ENCODE assay signal across 2 cellular contexts in the genomic region with DNA sequence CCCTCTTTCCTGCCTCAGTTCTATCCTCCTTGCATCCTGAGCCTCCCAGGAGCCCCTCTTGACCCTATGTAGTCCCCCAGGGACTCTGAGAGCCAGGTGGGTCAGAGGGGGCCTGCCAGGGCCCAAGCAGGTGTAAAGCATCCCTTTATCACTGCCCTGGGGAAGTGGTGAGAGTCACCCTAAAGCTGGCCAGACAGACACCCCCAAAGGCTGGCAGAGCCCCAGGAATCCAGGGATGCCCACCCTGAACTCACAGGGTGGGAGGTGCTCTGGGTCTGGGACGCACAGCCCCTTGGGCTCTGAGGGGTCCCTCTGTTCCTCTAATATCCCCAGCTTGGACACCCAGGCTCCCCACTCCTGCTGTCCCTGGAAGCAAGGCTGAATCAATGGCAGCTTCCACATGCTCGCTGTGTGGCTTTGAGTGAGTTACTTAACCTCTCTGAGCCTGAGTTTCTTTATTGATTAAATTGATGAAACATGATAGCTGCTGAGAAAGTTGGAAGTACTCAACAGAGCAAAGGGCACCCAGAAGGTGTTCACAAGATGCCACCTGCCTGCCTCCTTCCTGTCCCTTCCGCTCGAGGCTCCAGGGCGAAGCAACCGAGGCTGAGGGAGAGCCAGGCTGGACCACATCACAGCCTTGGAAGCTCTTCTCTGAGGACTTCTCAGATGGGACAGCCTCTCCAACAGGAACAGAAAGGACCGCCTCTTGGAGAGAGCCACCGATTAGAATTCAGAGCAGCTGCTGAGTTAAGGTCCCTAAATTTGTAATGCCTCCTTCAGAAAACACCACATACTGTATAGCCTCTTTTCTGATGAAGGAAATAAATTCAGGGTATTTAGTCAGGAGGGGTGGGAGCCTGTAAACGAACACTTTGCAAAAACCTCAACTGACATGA.
TF ChIP-seq lines count a peak whose summit lies in the region.

No MANE protein-coding gene starts in this region.

TF ChIP-seq in A549, 52 proteins besides CTCF, POLR2A, EP300 and RAD21:
- TF ChIP-seq EHMT2 (IDR thresholded peaks at IDR 0.05; ENCODE audit: low read depth) (no peak), ZFP36 (IDR thresholded peaks at IDR 0.05; ENCODE audit: borderline replicate concordance, partially characterized antibody) (peak; percentile 63)

TF ChIP-seq in H1, 55 proteins besides CTCF, POLR2A, EP300 and RAD21:
- no peak for TF ChIP-seq CHD2 (IDR thresholded peaks at IDR 0.05; ENCODE audit: low read length)
- no peak for TF ChIP-seq JUN (IDR thresholded peaks at IDR 0.05; ENCODE audit: low read depth, low read length)
- TF ChIP-seq, protein P1, sequence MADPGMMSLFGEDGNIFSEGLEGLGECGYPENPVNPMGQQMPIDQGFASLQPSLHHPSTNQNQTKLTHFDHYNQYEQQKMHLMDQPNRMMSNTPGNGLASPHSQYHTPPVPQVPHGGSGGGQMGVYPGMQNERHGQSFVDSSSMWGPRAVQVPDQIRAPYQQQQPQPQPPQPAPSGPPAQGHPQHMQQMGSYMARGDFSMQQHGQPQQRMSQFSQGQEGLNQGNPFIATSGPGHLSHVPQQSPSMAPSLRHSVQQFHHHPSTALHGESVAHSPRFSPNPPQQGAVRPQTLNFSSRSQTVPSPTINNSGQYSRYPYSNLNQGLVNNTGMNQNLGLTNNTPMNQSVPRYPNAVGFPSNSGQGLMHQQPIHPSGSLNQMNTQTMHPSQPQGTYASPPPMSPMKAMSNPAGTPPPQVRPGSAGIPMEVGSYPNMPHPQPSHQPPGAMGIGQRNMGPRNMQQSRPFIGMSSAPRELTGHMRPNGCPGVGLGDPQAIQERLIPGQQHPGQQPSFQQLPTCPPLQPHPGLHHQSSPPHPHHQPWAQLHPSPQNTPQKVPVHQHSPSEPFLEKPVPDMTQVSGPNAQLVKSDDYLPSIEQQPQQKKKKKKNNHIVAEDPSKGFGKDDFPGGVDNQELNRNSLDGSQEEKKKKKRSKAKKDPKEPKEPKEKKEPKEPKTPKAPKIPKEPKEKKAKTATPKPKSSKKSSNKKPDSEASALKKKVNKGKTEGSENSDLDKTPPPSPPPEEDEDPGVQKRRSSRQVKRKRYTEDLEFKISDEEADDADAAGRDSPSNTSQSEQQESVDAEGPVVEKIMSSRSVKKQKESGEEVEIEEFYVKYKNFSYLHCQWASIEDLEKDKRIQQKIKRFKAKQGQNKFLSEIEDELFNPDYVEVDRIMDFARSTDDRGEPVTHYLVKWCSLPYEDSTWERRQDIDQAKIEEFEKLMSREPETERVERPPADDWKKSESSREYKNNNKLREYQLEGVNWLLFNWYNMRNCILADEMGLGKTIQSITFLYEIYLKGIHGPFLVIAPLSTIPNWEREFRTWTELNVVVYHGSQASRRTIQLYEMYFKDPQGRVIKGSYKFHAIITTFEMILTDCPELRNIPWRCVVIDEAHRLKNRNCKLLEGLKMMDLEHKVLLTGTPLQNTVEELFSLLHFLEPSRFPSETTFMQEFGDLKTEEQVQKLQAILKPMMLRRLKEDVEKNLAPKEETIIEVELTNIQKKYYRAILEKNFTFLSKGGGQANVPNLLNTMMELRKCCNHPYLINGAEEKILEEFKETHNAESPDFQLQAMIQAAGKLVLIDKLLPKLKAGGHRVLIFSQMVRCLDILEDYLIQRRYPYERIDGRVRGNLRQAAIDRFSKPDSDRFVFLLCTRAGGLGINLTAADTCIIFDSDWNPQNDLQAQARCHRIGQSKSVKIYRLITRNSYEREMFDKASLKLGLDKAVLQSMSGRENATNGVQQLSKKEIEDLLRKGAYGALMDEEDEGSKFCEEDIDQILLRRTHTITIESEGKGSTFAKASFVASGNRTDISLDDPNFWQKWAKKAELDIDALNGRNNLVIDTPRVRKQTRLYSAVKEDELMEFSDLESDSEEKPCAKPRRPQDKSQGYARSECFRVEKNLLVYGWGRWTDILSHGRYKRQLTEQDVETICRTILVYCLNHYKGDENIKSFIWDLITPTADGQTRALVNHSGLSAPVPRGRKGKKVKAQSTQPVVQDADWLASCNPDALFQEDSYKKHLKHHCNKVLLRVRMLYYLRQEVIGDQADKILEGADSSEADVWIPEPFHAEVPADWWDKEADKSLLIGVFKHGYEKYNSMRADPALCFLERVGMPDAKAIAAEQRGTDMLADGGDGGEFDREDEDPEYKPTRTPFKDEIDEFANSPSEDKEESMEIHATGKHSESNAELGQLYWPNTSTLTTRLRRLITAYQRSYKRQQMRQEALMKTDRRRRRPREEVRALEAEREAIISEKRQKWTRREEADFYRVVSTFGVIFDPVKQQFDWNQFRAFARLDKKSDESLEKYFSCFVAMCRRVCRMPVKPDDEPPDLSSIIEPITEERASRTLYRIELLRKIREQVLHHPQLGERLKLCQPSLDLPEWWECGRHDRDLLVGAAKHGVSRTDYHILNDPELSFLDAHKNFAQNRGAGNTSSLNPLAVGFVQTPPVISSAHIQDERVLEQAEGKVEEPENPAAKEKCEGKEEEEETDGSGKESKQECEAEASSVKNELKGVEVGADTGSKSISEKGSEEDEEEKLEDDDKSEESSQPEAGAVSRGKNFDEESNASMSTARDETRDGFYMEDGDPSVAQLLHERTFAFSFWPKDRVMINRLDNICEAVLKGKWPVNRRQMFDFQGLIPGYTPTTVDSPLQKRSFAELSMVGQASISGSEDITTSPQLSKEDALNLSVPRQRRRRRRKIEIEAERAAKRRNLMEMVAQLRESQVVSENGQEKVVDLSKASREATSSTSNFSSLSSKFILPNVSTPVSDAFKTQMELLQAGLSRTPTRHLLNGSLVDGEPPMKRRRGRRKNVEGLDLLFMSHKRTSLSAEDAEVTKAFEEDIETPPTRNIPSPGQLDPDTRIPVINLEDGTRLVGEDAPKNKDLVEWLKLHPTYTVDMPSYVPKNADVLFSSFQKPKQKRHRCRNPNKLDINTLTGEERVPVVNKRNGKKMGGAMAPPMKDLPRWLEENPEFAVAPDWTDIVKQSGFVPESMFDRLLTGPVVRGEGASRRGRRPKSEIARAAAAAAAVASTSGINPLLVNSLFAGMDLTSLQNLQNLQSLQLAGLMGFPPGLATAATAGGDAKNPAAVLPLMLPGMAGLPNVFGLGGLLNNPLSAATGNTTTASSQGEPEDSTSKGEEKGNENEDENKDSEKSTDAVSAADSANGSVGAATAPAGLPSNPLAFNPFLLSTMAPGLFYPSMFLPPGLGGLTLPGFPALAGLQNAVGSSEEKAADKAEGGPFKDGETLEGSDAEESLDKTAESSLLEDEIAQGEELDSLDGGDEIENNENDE (IDR thresholded peaks at IDR 0.05; ENCODE audit: insufficient replicate concordance, low read length), result no peak
- no peak for TF ChIP-seq ZNF274 (IDR thresholded peaks at IDR 0.05; ENCODE audit: borderline replicate concordance, extremely low read depth, low read length)
- TF ChIP-seq MAFK (IDR thresholded peaks at IDR 0.05; ENCODE audit: low read depth, low read length), result no peak
- TF ChIP-seq GTF2F1 (IDR thresholded peaks at IDR 0.05; ENCODE audit: borderline replicate concordance, low read depth, low read length), result no peak
- TF ChIP-seq, protein P2, sequence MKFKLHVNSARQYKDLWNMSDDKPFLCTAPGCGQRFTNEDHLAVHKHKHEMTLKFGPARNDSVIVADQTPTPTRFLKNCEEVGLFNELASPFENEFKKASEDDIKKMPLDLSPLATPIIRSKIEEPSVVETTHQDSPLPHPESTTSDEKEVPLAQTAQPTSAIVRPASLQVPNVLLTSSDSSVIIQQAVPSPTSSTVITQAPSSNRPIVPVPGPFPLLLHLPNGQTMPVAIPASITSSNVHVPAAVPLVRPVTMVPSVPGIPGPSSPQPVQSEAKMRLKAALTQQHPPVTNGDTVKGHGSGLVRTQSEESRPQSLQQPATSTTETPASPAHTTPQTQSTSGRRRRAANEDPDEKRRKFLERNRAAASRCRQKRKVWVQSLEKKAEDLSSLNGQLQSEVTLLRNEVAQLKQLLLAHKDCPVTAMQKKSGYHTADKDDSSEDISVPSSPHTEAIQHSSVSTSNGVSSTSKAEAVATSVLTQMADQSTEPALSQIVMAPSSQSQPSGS (IDR thresholded peaks at IDR 0.05; ENCODE audit: low read length), result no peak
- no peak for TF ChIP-seq HDAC6 (IDR thresholded peaks at IDR 0.05; ENCODE audit: low read depth, low read length)
- no peak for TF ChIP-seq YY1 (IDR thresholded peaks at IDR 0.05; ENCODE audit: low read depth, low read length)
- no peak for TF ChIP-seq TBP (IDR thresholded peaks at IDR 0.05; ENCODE audit: low read depth, low read length)
- no peak for TF ChIP-seq PHF8 (conservative IDR thresholded peaks at IDR 0.05; ENCODE audit: low read depth, low read length)
- no peak for TF ChIP-seq SP4 (IDR thresholded peaks at IDR 0.05; ENCODE audit: low read length)
- TF ChIP-seq, protein P3, sequence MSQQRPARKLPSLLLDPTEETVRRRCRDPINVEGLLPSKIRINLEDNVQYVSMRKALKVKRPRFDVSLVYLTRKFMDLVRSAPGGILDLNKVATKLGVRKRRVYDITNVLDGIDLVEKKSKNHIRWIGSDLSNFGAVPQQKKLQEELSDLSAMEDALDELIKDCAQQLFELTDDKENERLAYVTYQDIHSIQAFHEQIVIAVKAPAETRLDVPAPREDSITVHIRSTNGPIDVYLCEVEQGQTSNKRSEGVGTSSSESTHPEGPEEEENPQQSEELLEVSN (IDR thresholded peaks at IDR 0.05), result no peak
- no peak for TF ChIP-seq JUND (IDR thresholded peaks at IDR 0.05; ENCODE audit: low read length)
- no peak for TF ChIP-seq EZH2 (IDR thresholded peaks at IDR 0.05; ENCODE audit: low read depth, low read length, severe bottlenecking)
- no peak for TF ChIP-seq TAF1 (IDR thresholded peaks at IDR 0.05; ENCODE audit: low read depth, low read length)
